In genomic region chr3:138068579-138069174, GRCh38 we compare ENCODE assay signal across 8 cellular contexts. TPM values are rescaled to one million over a fixed set of nuclear protein-coding genes. Genes with fewer than 3 reads are reported as not detected.
A peak's percentile ranks its signal among the peaks of the same experiment; 100 is the strongest.
DNase-seq lines count a peak whose midpoint lies in the region; ATAC-seq and TF ChIP-seq lines count a peak whose summit lies in the region.

No MANE protein-coding gene starts in this region.

- peak; percentile 94 to 99 for TF ChIP-seq CTCF in left lung (IDR thresholded peaks at IDR 0.05)

- no peak overlapping the region for H3K4me3 ChIP-seq in left lung

- peaks cover 0 to 46% of the 10 kb centered on the region in 2 donors for H3K36me3 ChIP-seq in left lung

- H3K27me3 ChIP-seq in left lung: no peaks in the 10 kb centered on the region

- H3K4me1 ChIP-seq in left lung: no peaks in the 10 kb centered on the region

- no peaks in the 10 kb centered on the region for H3K9me3 ChIP-seq in left lung

- peak; percentile 75 for ATAC-seq in GM18868 (IDR thresholded peaks at IDR 0.05; ENCODE audit: unreplicated experiment)
- peak; percentile 64 for ATAC-seq in HG03095 (IDR thresholded peaks at IDR 0.05; ENCODE audit: unreplicated experiment)
- ATAC-seq in left lung: peak; percentile 98

- no peak overlapping the region for H3K27ac ChIP-seq in left lung

- intact Hi-C loops in left lung (cut with DNase I): loop anchor here in 1 of 2 donors (5.0 kb wide), 1 partner anchor 49 kb away; the partner anchor contains the start of gene DZIP1L

- DNase-seq in Ammon's horn (ENCODE audit: low spot score) (peak; percentile 89), NCI-H2196 (lab: John Stamatoyannopoulos, UW; ENCODE audit: unreplicated experiment) (peak; percentile 85), cerebellum (ENCODE audit: low spot score) (peak; percentile 77), left lung (peak; percentile 78 to 93)
- DNase-seq in activated CD4-positive, alpha-beta T cell treated with anti-CD3 and anti-CD28 coated beads for 24 hours (ENCODE audit: low read depth in 2 of 2): peak; percentile 70 to 77
- peak; percentile 58 to 77 (median 70) for DNase-seq in stimulated activated CD4-positive, alpha-beta T cell treated with anti-CD3 and anti-CD28 coated beads, TNF-alpha, amount 100 ng/mL, for 24 hours (ENCODE audit: low read depth in 3 of 3)

RNA-seq across cellular contexts. Expression of gene DZIP1L, which starts 46.7 kb away (rescaled TPM):
- 28.6 TPM for total RNA-seq in cerebellum
- 10 to 100 TPM; 14.0 to 16.6 TPM for total RNA-seq in left lung

RNA-seq across cellular contexts. Expression of gene CLDN18, which starts 58.7 kb away (rescaled TPM):
- total RNA-seq in cerebellum: 0.09 TPM
- 100 to 1,000 TPM in 1 of 2 donors, 10 to 100 TPM in 1; 66.8 to 354 TPM for total RNA-seq in left lung

Comparison
In these comparisons a context has a peak if more than half of its experiments do, and no peak if none do; other contexts are left out.
1. RNA of gene CLDN18, which starts 58.7 kb away (total RNA-seq): 66.8 to 354 TPM in left lung; 0.09 TPM in cerebellum (single experiment); every median in the first group is over 10 times any median in the second.
2. Peak in every context shown above with its lines, with median percentiles within 50 percentile points of each other: DNase-seq and ATAC-seq.